15 cellular contexts compared by ENCODE assay signal in genomic region chr15:62920569-62921502, GRCh38.
DNase-seq lines count a peak whose midpoint lies in the region; ATAC-seq and TF ChIP-seq lines count a peak whose summit lies in the region.
"Had no signal": no experiment of that assay in that cellular context is flagged by ENCODE, and none has a peak within 500 bp of the region (broad histone marks: within the 10 kb centered on the region; RNA-seq: fewer than 3 reads in every experiment).

No MANE protein-coding gene starts in this region.

- no peaks in the 10 kb centered on the region for H3K9me3 ChIP-seq in RWPE2 (ENCODE audit: severe bottlenecking)
- H3K9me3 ChIP-seq: SJCRH30 had no signal

- H3K27ac ChIP-seq in RWPE2 (ENCODE audit: poor library complexity, severe bottlenecking), result peak overlapping the region; percentile 57
- H3K27ac ChIP-seq: SJCRH30 had no signal

- H3K36me3 ChIP-seq in RWPE2 (ENCODE audit: low read depth), result no peaks in the 10 kb centered on the region
- H3K36me3 ChIP-seq: SJCRH30 had no signal

- H3K27me3 ChIP-seq in RWPE2 (ENCODE audit: insufficient read depth, poor library complexity, severe bottlenecking), result no peaks in the 10 kb centered on the region
- H3K27me3 ChIP-seq: SJCRH30 had no signal

- peak; percentile 79 for DNase-seq in AG09309 (ENCODE audit: low read depth)
- DNase-seq in RWPE2 (ENCODE audit: low spot score), result no peak
- DNase-seq in fibroblast of peridontal ligament (ENCODE audit: extremely low read depth), result peak; percentile 97
- no peak for DNase-seq in omental fat pad (ENCODE audit: low spot score)
- DNase-seq in mucosa of gallbladder (ENCODE audit: low spot score), result no peak
- DNase-seq in NCI-H774 (lab: John Stamatoyannopoulos, UW), result no peak
- DNase-seq in HuH-7 (ENCODE audit: low spot score), result no peak
- DNase-seq: cortex of kidney, GF-D8, GOT3, hippocampal formation, midbrain, SJCRH30 had no signal

- ATAC-seq in RWPE2 (ENCODE audit: low read depth) (peak; percentile 84), omental fat pad (ENCODE audit: low FRiP score) (peak; percentile 51), GM19467 (IDR thresholded peaks at IDR 0.05; ENCODE audit: unreplicated experiment) (no peak)
- ATAC-seq: activated CD4-positive, CD25-positive, alpha-beta regulatory T cell treated with anti-CD3 and anti-CD28 coated beads, Interleukin-2, amount 50 U/mL, for 24 hours had no signal

- H3K4me1 ChIP-seq in RWPE2 (ENCODE audit: insufficient read depth, poor library complexity, severe bottlenecking), result peaks cover 22% of the 10 kb centered on the region
- H3K4me1 ChIP-seq: SJCRH30 had no signal

- no peak overlapping the region for H3K4me3 ChIP-seq in AG09309 (ENCODE audit: control insufficient read depth, low read depth, low read length)
- no peak overlapping the region for H3K4me3 ChIP-seq in RWPE2 (ENCODE audit: severe bottlenecking)
- H3K4me3 ChIP-seq: SJCRH30 had no signal

- no peak for TF ChIP-seq CTCF in AG09309 (IDR thresholded peaks at IDR 0.05; ENCODE audit: control insufficient read depth, insufficient read depth, low read depth, low read length, missing control alignments)
- TF ChIP-seq CTCF in RWPE2 (IDR thresholded peaks at IDR 0.05; ENCODE audit: poor library complexity, severe bottlenecking), result no peak
- TF ChIP-seq CTCF in omental fat pad (IDR thresholded peaks at IDR 0.05), result no peak

Comparison
In these comparisons a context has a peak if more than half of its experiments do, and no peak if none do; other contexts are left out.
1. DNase-seq: peak in AG09309 (single experiment) and fibroblast of peridontal ligament (single experiment); none in RWPE2 (single experiment), omental fat pad (single experiment), mucosa of gallbladder (single experiment), NCI-H774 (single experiment) and HuH-7 (single experiment).